In the genomic region with DNA sequence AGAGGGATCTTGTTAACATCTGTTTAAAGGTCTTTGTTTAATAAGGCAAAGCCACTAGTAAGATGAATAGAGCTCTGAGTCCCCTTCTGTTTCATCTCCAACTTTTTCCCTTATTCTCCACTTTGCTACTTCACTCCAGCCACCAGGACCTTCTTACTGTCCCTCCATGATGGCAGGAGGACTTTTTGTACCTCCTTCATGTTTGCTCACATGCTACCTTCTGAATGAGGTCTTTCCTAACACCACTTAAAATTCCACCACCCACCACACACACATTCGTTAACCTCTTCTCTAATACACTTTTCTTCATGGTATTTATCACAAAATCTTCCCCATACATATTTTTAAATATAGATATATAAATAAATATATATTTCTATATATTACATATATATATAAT, we compare ENCODE assay signal across 24 cellular contexts.
DNase-seq lines count a peak whose midpoint lies in the region; ATAC-seq and TF ChIP-seq lines count a peak whose summit lies in the region.
"Had no signal": no experiment of that assay in that cellular context is flagged by ENCODE, and none has a peak within 500 bp of the region (broad histone marks: within the 10 kb centered on the region; RNA-seq: fewer than 3 reads in every experiment).

No MANE protein-coding gene starts in this region.

- H3K4me3 Mint-ChIP-seq in IgD-negative memory B cell = no peak overlapping the region
- H3K4me3 Mint-ChIP-seq in mesothelial cell of epicardium = no peak overlapping the region
- H3K4me3 Mint-ChIP-seq: CD8-positive, alpha-beta T cell had no signal

- no peak for ATAC-seq in GM18868 (IDR thresholded peaks at IDR 0.05; ENCODE audit: unreplicated experiment)
- ATAC-seq: CD8-positive, alpha-beta T cell; HCT116 had no signal

- H3K36me3 Mint-ChIP-seq in IgD-negative memory B cell (peaks cover 2% of the 10 kb centered on the region), mesothelial cell of epicardium (peaks cover 3% of the 10 kb centered on the region)
- H3K36me3 Mint-ChIP-seq: CD8-positive, alpha-beta T cell had no signal

- H3K9me3 ChIP-seq in stomach smooth muscle (ENCODE audit: control insufficient read depth in 2 of 2, low read length in 2 of 2) = no peaks in the 10 kb centered on the region
- H3K9me3 ChIP-seq: Caco-2 had no signal

- no peaks in the 10 kb centered on the region for H3K27me3 ChIP-seq in stomach smooth muscle (ENCODE audit: control insufficient read depth in 1 of 2, insufficient read depth in 2 of 2, low read length in 2 of 2)

- H3K9me3 Mint-ChIP-seq in IgD-negative memory B cell = no peaks in the 10 kb centered on the region
- H3K9me3 Mint-ChIP-seq in mesothelial cell of epicardium = no peaks in the 10 kb centered on the region
- H3K9me3 Mint-ChIP-seq: CD8-positive, alpha-beta T cell had no signal

- peak overlapping the region; percentile 2; the same call in 1 of the 2 replicates for H3K27ac ChIP-seq in VCaP
- peak overlapping the region; percentile 7 for H3K27ac ChIP-seq in stomach smooth muscle (ENCODE audit: low read length)
- H3K27ac ChIP-seq: C4-2B, HL-60, RWPE1 had no signal

- H3K36me3 ChIP-seq in stomach smooth muscle (ENCODE audit: control insufficient read depth in 2 of 2, insufficient read depth in 2 of 2, low read length in 2 of 2) = no peaks in the 10 kb centered on the region

- H3K4me1 Mint-ChIP-seq in IgD-negative memory B cell = peaks cover 22 to 30% (median 23%) of the 10 kb centered on the region in 3 donors
- peaks cover 14% of the 10 kb centered on the region for H3K4me1 Mint-ChIP-seq in mesothelial cell of epicardium

- TF ChIP-seq CTCF in VCaP (conservative IDR thresholded peaks at IDR 0.05) (no peak), mesothelial cell of epicardium (IDR thresholded peaks at IDR 0.05; ENCODE audit: unreplicated experiment) (no peak)

- no peak overlapping the region for H3K4me3 ChIP-seq in stomach smooth muscle (ENCODE audit: low read length in 2 of 2)

- H3K9ac ChIP-seq in stomach smooth muscle (ENCODE audit: low read length in 2 of 2) = no peak overlapping the region

- H3K27me3 Mint-ChIP-seq in IgD-negative memory B cell = no peaks in the 10 kb centered on the region
- H3K27me3 Mint-ChIP-seq in mesothelial cell of epicardium (ENCODE audit: low read depth) = no peaks in the 10 kb centered on the region

- H3K27ac Mint-ChIP-seq in IgD-negative memory B cell (peak overlapping the region in 2 of 3 donors; percentile 76 to 85), mesothelial cell of epicardium (peak overlapping the region; percentile 43)
- H3K27ac Mint-ChIP-seq: CD8-positive, alpha-beta T cell had no signal

- DNase-seq in mesothelial cell of epicardium (ENCODE audit: low spot score in 2 of 2, unreplicated experiment in 2 of 2) = no peak
- no peak for DNase-seq in effector CD4-positive, alpha-beta T cell
- DNase-seq in superior temporal gyrus (ENCODE audit: extremely low spot score) = no peak
- no peak for DNase-seq in amniotic stem cell (lab: John Stamatoyannopoulos, UW)
- DNase-seq: Caco-2; CD8-positive, alpha-beta T cell; DMS79 treated with DMSO at 0.1 percent for 48 hours; GF-D8; Kasumi-1; MV-4-11; NCI-H1105; NCI-H1436 treated with DMSO at 0.1 percent for 48 hours; NCI-H187 treated with DMSO at 0.1 percent for 48 hours; NCI-H2171 treated with DMSO at 0.1 percent for 48 hours; NCI-H524 treated with DMSO at 0.1 percent for 48 hours; SHP77 had no signal

- H3K4me1 ChIP-seq in stomach smooth muscle (ENCODE audit: control insufficient read depth, insufficient read depth, low read length) = no peaks in the 10 kb centered on the region
- H3K4me1 ChIP-seq: Caco-2 had no signal
